15 cellular contexts compared by ENCODE assay signal in genomic region chr11:117606211-117606610, GRCh38.
DNase-seq lines count a peak whose midpoint lies in the region; ATAC-seq, FAIRE-seq and TF ChIP-seq lines count a peak whose summit lies in the region.
"Had no signal": no experiment of that assay in that cellular context is flagged by ENCODE, and none has a peak within 500 bp of the region (broad histone marks: within the 10 kb centered on the region; RNA-seq: fewer than 3 reads in every experiment).

No MANE protein-coding gene starts in this region.

- no peaks in the 10 kb centered on the region for H3K36me3 Mint-ChIP-seq in activated naive CD8-positive, alpha-beta T cell treated with anti-CD3 and anti-CD28 coated beads, Interleukin-2, amount 10 ng/mL, durations not matched to agents 7 days and 5 days
- H3K36me3 Mint-ChIP-seq in activated naive CD8-positive, alpha-beta T cell treated with anti-CD3 and anti-CD28 coated beads for 36 hours: no peaks in the 10 kb centered on the region

- POLR2A ChIA-PET in activated naive CD8-positive, alpha-beta T cell treated with anti-CD3 and anti-CD28 coated beads, Interleukin-2, amount 10 ng/mL, durations not matched to agents 7 days and 5 days (lab: Charles Lee): no interaction called here

- H3K4me3 ChIP-seq in KMS-11 (IDR thresholded peaks at IDR 0.05; ENCODE audit: insufficient read depth, low read depth, low read length): no peak overlapping the region
- H3K4me3 ChIP-seq in kidney (ENCODE audit: low read length in 2 of 2): no peak overlapping the region
- H3K4me3 ChIP-seq: sigmoid colon had no signal

- DNase-seq in activated naive CD8-positive, alpha-beta T cell treated with anti-CD3 and anti-CD28 coated beads, Interleukin-2, amount 10 ng/mL, durations not matched to agents 7 days and 5 days: no peak
- DNase-seq in activated naive CD8-positive, alpha-beta T cell treated with anti-CD3 and anti-CD28 coated beads for 36 hours: no peak
- DNase-seq in substantia nigra (lab: John Stamatoyannopoulos, UW) (no peak), kidney (no peak), SW480 (ENCODE audit: low spot score) (no peak)
- DNase-seq: EL, GOT3, NCI-H446 had no signal

- H3K4me2 ChIP-seq in KMS-11: peak overlapping the region; percentile 64

- H3K9me3 Mint-ChIP-seq in activated naive CD8-positive, alpha-beta T cell treated with anti-CD3 and anti-CD28 coated beads, Interleukin-2, amount 10 ng/mL, durations not matched to agents 7 days and 5 days: no peaks in the 10 kb centered on the region
- no peaks in the 10 kb centered on the region for H3K9me3 Mint-ChIP-seq in activated naive CD8-positive, alpha-beta T cell treated with anti-CD3 and anti-CD28 coated beads for 36 hours
- H3K9me3 Mint-ChIP-seq: dendritic cell treated with granulocyte-macrophage colony-stimulating factor and Interleukin-4, amounts not matched to agents 40 ng/mL and 50 ng/mL, for 4 days; neural crest cell had no signal

- H3K27ac Mint-ChIP-seq in activated naive CD8-positive, alpha-beta T cell treated with anti-CD3 and anti-CD28 coated beads, Interleukin-2, amount 10 ng/mL, durations not matched to agents 7 days and 5 days: no peak overlapping the region
- H3K27ac Mint-ChIP-seq in activated naive CD8-positive, alpha-beta T cell treated with anti-CD3 and anti-CD28 coated beads for 36 hours: no peak overlapping the region
- H3K27ac Mint-ChIP-seq: dendritic cell treated with granulocyte-macrophage colony-stimulating factor and Interleukin-4, amounts not matched to agents 40 ng/mL and 50 ng/mL, for 4 days had no signal

- TF ChIP-seq CTCF in KMS-11 (conservative IDR thresholded peaks at IDR 0.05; ENCODE audit: low read depth, low read length) (no peak), kidney (IDR thresholded peaks at IDR 0.05; ENCODE audit: borderline replicate concordance, extremely low read depth, insufficient read depth) (no peak)

- H3K9ac ChIP-seq in KMS-11: no peak overlapping the region
- H3K9ac ChIP-seq in kidney (ENCODE audit: low read length in 2 of 2): no peak overlapping the region

- no peaks in the 10 kb centered on the region for H3K79me2 ChIP-seq in KMS-11 (ENCODE audit: insufficient read depth, low read depth)

- H3K27me3 Mint-ChIP-seq in activated naive CD8-positive, alpha-beta T cell treated with anti-CD3 and anti-CD28 coated beads, Interleukin-2, amount 10 ng/mL, durations not matched to agents 7 days and 5 days: peaks cover 5% of the 10 kb centered on the region
- no peaks in the 10 kb centered on the region for H3K27me3 Mint-ChIP-seq in activated naive CD8-positive, alpha-beta T cell treated with anti-CD3 and anti-CD28 coated beads for 36 hours

- H3K4me3 Mint-ChIP-seq in activated naive CD8-positive, alpha-beta T cell treated with anti-CD3 and anti-CD28 coated beads, Interleukin-2, amount 10 ng/mL, durations not matched to agents 7 days and 5 days: peak overlapping the region; percentile 30
- no peak overlapping the region for H3K4me3 Mint-ChIP-seq in activated naive CD8-positive, alpha-beta T cell treated with anti-CD3 and anti-CD28 coated beads for 36 hours
- H3K4me3 Mint-ChIP-seq: dendritic cell treated with granulocyte-macrophage colony-stimulating factor and Interleukin-4, amounts not matched to agents 40 ng/mL and 50 ng/mL, for 4 days; neural crest cell had no signal

- intact Hi-C loops in kidney (cut with DNase I): no loop called here

- H3K4me1 ChIP-seq in KMS-11 (ENCODE audit: low read depth, poor library complexity, severe bottlenecking): peaks cover 57% of the 10 kb centered on the region
- H3K4me1 ChIP-seq in kidney (ENCODE audit: control insufficient read depth in 1 of 2, insufficient read depth in 1 of 2, low read depth in 1 of 2, low read length in 2 of 2): no peaks in the 10 kb centered on the region
- H3K4me1 ChIP-seq: sigmoid colon had no signal

- H4K20me1 ChIP-seq in KMS-11 (ENCODE audit: insufficient read depth): no peaks in the 10 kb centered on the region

- H2AFZ ChIP-seq in KMS-11 (ENCODE audit: low read depth): peak overlapping the region; percentile 41

- H3K9me3 ChIP-seq in kidney (ENCODE audit: control insufficient read depth in 1 of 2, low read length in 2 of 2): no peaks in the 10 kb centered on the region
- H3K9me3 ChIP-seq: sigmoid colon had no signal

- FAIRE-seq in kidney (lab: Jason Lieb, UNC): no peak
- FAIRE-seq: RCC 7860 had no signal

- H3K27ac ChIP-seq in KMS-11: peak overlapping the region; percentile 15; the same call in 1 of the 2 replicates
- H3K27ac ChIP-seq in substantia nigra (ENCODE audit: low read depth, low read length, poor library complexity, severe bottlenecking): peak overlapping the region; percentile 88
- H3K27ac ChIP-seq in kidney (ENCODE audit: low read depth in 2 of 2, low read length in 2 of 2): no peak overlapping the region
- H3K27ac ChIP-seq: sigmoid colon had no signal

- no peaks in the 10 kb centered on the region for H3K27me3 ChIP-seq in KMS-11 (ENCODE audit: insufficient read depth, low read depth)
- H3K27me3 ChIP-seq: sigmoid colon had no signal

- H3K36me3 ChIP-seq in KMS-11 (ENCODE audit: insufficient read depth) (no peaks in the 10 kb centered on the region), kidney (ENCODE audit: control insufficient read depth in 1 of 2, insufficient read depth in 2 of 2, low read length in 2 of 2) (no peaks in the 10 kb centered on the region)
- H3K36me3 ChIP-seq: sigmoid colon had no signal

- H3K4me1 Mint-ChIP-seq in activated naive CD8-positive, alpha-beta T cell treated with anti-CD3 and anti-CD28 coated beads, Interleukin-2, amount 10 ng/mL, durations not matched to agents 7 days and 5 days: peaks cover 9% of the 10 kb centered on the region
- H3K4me1 Mint-ChIP-seq in activated naive CD8-positive, alpha-beta T cell treated with anti-CD3 and anti-CD28 coated beads for 36 hours: peaks cover 18% of the 10 kb centered on the region

- peak; percentile 79 for ATAC-seq in activated naive CD8-positive, alpha-beta T cell treated with anti-CD3 and anti-CD28 coated beads, Interleukin-2, amount 10 ng/mL, durations not matched to agents 7 days and 5 days (ENCODE audit: low read depth)
- peak; percentile 68 for ATAC-seq in GM19351 (IDR thresholded peaks at IDR 0.05; ENCODE audit: unreplicated experiment)
- no peak for ATAC-seq in GM21529 (IDR thresholded peaks at IDR 0.05; ENCODE audit: unreplicated experiment)

Comparison
In these comparisons a context has a peak if more than half of its experiments do, and no peak if none do; other contexts are left out.
1. H3K27ac ChIP-seq: peak in KMS-11 (single experiment) and substantia nigra (single experiment); none in kidney (0 of 2).